Comparison of ENCODE assay signal across 8 cellular contexts in the genomic region with DNA sequence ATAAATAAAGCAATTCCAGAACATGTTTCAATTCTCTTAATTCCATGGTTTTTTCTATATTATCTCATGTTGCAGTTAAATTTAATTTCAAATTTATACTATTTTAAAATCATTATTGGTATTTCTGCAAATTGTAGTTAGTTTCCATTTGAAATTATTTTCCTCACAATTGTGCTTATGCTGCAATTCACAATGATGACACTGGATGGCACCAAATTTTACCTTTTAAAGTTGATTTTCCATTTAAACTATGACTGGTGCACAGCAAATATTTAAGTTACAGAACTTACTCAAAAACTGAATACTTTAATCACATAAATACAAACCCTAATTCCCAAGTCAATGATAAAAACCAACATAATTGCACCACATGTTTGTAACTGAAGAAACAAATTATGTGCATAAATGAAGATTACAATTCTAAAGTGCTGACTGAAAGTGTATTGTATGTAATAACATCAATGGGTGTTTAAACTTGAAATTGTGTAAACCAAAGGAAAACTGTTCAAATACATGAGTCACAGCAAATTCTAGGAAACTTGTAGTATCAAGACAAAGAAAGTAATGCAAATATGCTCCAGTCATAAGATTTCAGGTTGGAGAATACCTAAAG.
A peak's percentile ranks its signal among the peaks of the same experiment; 100 is the strongest.
DNase-seq lines count a peak whose midpoint lies in the region; ATAC-seq, FAIRE-seq and TF ChIP-seq lines count a peak whose summit lies in the region.

No MANE protein-coding gene starts in this region.

- no peak overlapping the region for H3K27ac ChIP-seq in transverse colon

- H3K36me3 ChIP-seq in HAP-1 (replicated peaks) (no peaks in the 10 kb centered on the region), transverse colon (no peaks in the 10 kb centered on the region)

- TF ChIP-seq CTCF in transverse colon (IDR thresholded peaks at IDR 0.05), result peak; percentile 43 to 68 (median 55)

- intact Hi-C loops in transverse colon (cut with DNase I; ENCODE audit: low total_unique reads), result loop anchor here (10.0 kb wide), 1 partner anchor 935 kb away; no protein-coding TSS in a partner anchor

- in situ Hi-C loops in Caki2 (cut with HindIII; ENCODE audit: low pct_unique_long_range_greater_than_20kb, low sequenced_read_pairs) (no loop called here), HAP-1 (cut with MboI; ENCODE audit: low sequenced_read_pairs) (no loop called here), transverse colon (cut with MboI; ENCODE audit: low pct_ligation_motif_present in 1 of 4, low pct_unique_long_range_greater_than_20kb in 1 of 4, low sequenced_read_pairs in 3 of 4) (loop anchor here in 3 of 4 donors (10.0 to 25.0 kb wide), 2 partner anchors 315 to 318 kb away; no protein-coding TSS in a partner anchor)

- H3K27me3 ChIP-seq in HAP-1 (ENCODE audit: low read depth), result no peaks in the 10 kb centered on the region
- H3K27me3 ChIP-seq in transverse colon, result no peaks in the 10 kb centered on the region

- H3K9me3 ChIP-seq in HAP-1 (no peaks in the 10 kb centered on the region), transverse colon (no peaks in the 10 kb centered on the region)

- FAIRE-seq in frontal cortex (lab: Jason Lieb, UNC), result peak; percentile 98

- TF ChIP-seq EP300 in transverse colon (IDR thresholded peaks at IDR 0.05; ENCODE audit: low read depth), result no peak

- H3K4me1 ChIP-seq in HAP-1 (no peaks in the 10 kb centered on the region; the same call in 1 of the 2 replicates), transverse colon (no peaks in the 10 kb centered on the region)

- ATAC-seq in GM18517 (IDR thresholded peaks at IDR 0.05; ENCODE audit: unreplicated experiment), result no peak

- H3K4me3 ChIP-seq in HAP-1 (no peak overlapping the region), transverse colon (no peak overlapping the region)

- no peak for TF ChIP-seq POLR2A in transverse colon (IDR thresholded peaks at IDR 0.05)

- DNase-seq in Caki2 (ENCODE audit: low read depth) (peak; percentile 2), HAP-1 (ENCODE audit: low spot score in 2 of 2) (peak; percentile 20 to 34), RPMI7951 (ENCODE audit: low read depth) (peak; percentile 11), frontal cortex (ENCODE audit: low spot score in 2 of 2) (peak in 1 of 2 donors; percentile 4), transverse colon (no peak), NCI-H187 (lab: John Stamatoyannopoulos, UW) (no peak)
- DNase-seq in activated CD8-positive, alpha-beta memory T cell treated with anti-CD3 and anti-CD28 coated beads for 24 hours, result no peak

Comparison
In these comparisons a context has a peak if more than half of its experiments do, and no peak if none do; other contexts are left out.
1. DNase-seq: peak in Caki2 (single experiment), HAP-1 (2 of 2) and RPMI7951 (single experiment); none in transverse colon (single experiment), activated CD8-positive, alpha-beta memory T cell treated with anti-CD3 and anti-CD28 coated beads for 24 hours (single experiment) and NCI-H187 (0 of 2).
2. in situ Hi-C loops: an anchor here in transverse colon (10.0 to 25.0 kb wide); none called in Caki2 and HAP-1.